ENCODE assay signal across 22 cellular contexts in the genomic region with DNA sequence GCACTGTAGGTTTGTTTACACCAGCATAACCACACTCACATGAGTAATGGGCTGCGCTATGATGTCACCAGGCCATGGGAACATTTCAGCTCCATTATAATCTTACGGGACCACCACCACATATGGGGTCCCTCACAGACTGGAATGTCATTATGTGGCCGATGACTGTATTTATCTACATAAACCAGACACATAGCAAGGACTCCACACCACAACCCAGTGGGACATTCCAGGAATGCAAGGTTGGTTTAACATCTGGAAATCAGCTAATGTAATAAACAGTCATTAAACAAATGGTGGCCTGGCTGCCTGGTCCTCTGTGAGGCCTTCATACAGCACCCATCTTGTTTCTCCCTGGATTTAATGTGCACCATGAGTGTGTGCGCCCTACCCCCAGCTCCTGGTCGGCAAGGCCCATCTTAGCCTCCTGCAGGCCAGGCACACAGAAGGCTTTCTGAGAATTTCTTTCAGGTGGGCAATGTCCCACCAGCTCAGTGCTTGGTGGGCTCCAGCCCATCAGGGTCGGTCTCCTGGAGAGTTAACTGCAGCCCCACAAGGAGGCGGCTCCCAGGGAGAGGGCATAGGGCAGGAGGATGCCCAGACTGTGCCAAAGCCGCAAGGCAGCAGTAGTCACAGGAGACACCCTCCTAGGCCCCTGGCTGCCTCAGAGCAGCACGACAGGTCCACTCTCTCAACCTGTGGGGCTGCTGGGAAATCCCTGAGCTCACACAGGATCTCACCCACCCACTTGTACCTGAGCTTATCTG. TPM values are rescaled to one million over a fixed set of nuclear protein-coding genes. Genes with fewer than 3 reads are reported as not detected.
DNase-seq lines count a peak whose midpoint lies in the region; ATAC-seq and TF ChIP-seq lines count a peak whose summit lies in the region.
"Had no signal": no experiment of that assay in that cellular context is flagged by ENCODE, and none has a peak within 500 bp of the region (broad histone marks: within the 10 kb centered on the region; RNA-seq: fewer than 3 reads in every experiment).

No MANE protein-coding gene starts in this region.

- no peak overlapping the region for H3K27ac ChIP-seq in RWPE2 (ENCODE audit: poor library complexity, severe bottlenecking)
- H3K27ac ChIP-seq: 22Rv1; adrenal gland; BLaER1 treated with 17β-estradiol and CSF1 and Interleukin-3, amounts not matched to agents 10 nM and 100 nM; left lung; psoas muscle; upper lobe of left lung had no signal

- intact Hi-C loops in posterior vena cava (cut with DNase I): no loop called here

- in situ Hi-C loops in KBM-7 (cut with MboI; ENCODE audit: low pct_unique_long_range_greater_than_20kb, low sequenced_read_pairs): loop anchor here (10.0 kb wide), 1 partner anchor 221 kb away; the partner anchor contains the start of gene VAV2

- H3K4me3 ChIP-seq in RWPE2 (ENCODE audit: severe bottlenecking): no peak overlapping the region
- H3K4me3 ChIP-seq: adrenal gland; BLaER1 treated with 17β-estradiol and CSF1 and Interleukin-3, amounts not matched to agents 10 nM and 100 nM; left lung; mucosa of descending colon; psoas muscle; upper lobe of left lung had no signal

- no peaks in the 10 kb centered on the region for H3K4me1 ChIP-seq in RWPE2 (ENCODE audit: insufficient read depth, poor library complexity, severe bottlenecking)
- H3K4me1 ChIP-seq: adrenal gland, left lung, psoas muscle, upper lobe of left lung had no signal

- no peak for TF ChIP-seq CTCF in RWPE2 (IDR thresholded peaks at IDR 0.05; ENCODE audit: poor library complexity, severe bottlenecking)

- H3K36me3 ChIP-seq in RWPE2 (ENCODE audit: low read depth): peaks cover 82% of the 10 kb centered on the region

- H3K27me3 ChIP-seq in RWPE2 (ENCODE audit: insufficient read depth, poor library complexity, severe bottlenecking): no peaks in the 10 kb centered on the region
- H3K27me3 ChIP-seq: adrenal gland; BLaER1 treated with 17β-estradiol and CSF1 and Interleukin-3, amounts not matched to agents 10 nM and 100 nM; left lung; upper lobe of left lung had no signal

- peak; percentile 22 for DNase-seq in activated CD4-positive, CD25-positive, alpha-beta regulatory T cell treated with anti-CD3 and anti-CD28 coated beads, Interleukin-2, amount 50 U/mL, for 72 hours
- DNase-seq in activated CD4-positive, CD25-positive, alpha-beta regulatory T cell (lab: John Stamatoyannopoulos, UW): no peak
- DNase-seq in RWPE2 (ENCODE audit: low spot score) (peak; percentile 23), epidermal melanocyte (ENCODE audit: insufficient read length, low spot score) (peak; percentile 63), posterior vena cava (ENCODE audit: low spot score) (peak; percentile 52), KBM-7 (no peak)
- DNase-seq in stimulated activated CD4-positive, alpha-beta T cell treated with anti-CD3 and anti-CD28 coated beads, Interleukin-4, amount 100 ng/mL, for 1 hour: no peak
- DNase-seq: activated CD4-positive, alpha-beta T cell treated with anti-CD3 and anti-CD28 coated beads, Interleukin-2, amount 10 ng/mL, durations not matched to agents 7 days and 5 days; activated effector memory CD4-positive, alpha-beta T cell treated with Interleukin-2 at 50 U/mL for 16 hours; cerebellar nuclear complex; effector CD4-positive, alpha-beta T cell; MM.1S; NCI-H2171 treated with DMSO at 0.1 percent for 48 hours had no signal

- no peaks in the 10 kb centered on the region for H3K9me3 ChIP-seq in RWPE2 (ENCODE audit: severe bottlenecking)
- H3K9me3 ChIP-seq: adrenal gland, psoas muscle, upper lobe of left lung had no signal

- no peak for ATAC-seq in RWPE2 (ENCODE audit: low read depth)
- ATAC-seq in HG02973 (IDR thresholded peaks at IDR 0.05; ENCODE audit: unreplicated experiment): no peak
- ATAC-seq: esophagus mucosa, left lung, mucosa of descending colon, psoas muscle had no signal

RNA-seq across cellular contexts. Expression of gene SARDH, which starts 35.9 kb away (rescaled TPM):
- total RNA-seq in posterior vena cava: 1 to 10 TPM in 1 of 2 donors, under 1 TPM in 1; 0.62 to 1.8 TPM

Comparison
In these comparisons a context has a peak if more than half of its experiments do, and no peak if none do; other contexts are left out.
1. DNase-seq: peak in activated CD4-positive, CD25-positive, alpha-beta regulatory T cell treated with anti-CD3 and anti-CD28 coated beads, Interleukin-2, amount 50 U/mL, for 72 hours (single experiment), RWPE2 (single experiment), epidermal melanocyte (single experiment) and posterior vena cava (single experiment); none in activated CD4-positive, CD25-positive, alpha-beta regulatory T cell (0 of 4), KBM-7 (single experiment) and stimulated activated CD4-positive, alpha-beta T cell treated with anti-CD3 and anti-CD28 coated beads, Interleukin-4, amount 100 ng/mL, for 1 hour (single experiment).